8 cellular contexts compared by ENCODE assay signal in genomic region chr9:131530546-131530929, GRCh38. TPM values are rescaled to one million over a fixed set of nuclear protein-coding genes. Genes with fewer than 3 reads are reported as not detected.
DNase-seq lines count a peak whose midpoint lies in the region; ATAC-seq, FAIRE-seq and TF ChIP-seq lines count a peak whose summit lies in the region.

No MANE protein-coding gene starts in this region.

- no peak overlapping the region for H3K27ac ChIP-seq in kidney (ENCODE audit: low read depth in 2 of 2, low read length in 2 of 2)

- peaks cover 7 to 13% of the 10 kb centered on the region in 2 donors for H3K4me1 ChIP-seq in kidney (ENCODE audit: control insufficient read depth in 1 of 2, insufficient read depth in 1 of 2, low read depth in 1 of 2, low read length in 2 of 2)

- FAIRE-seq in kidney (lab: Jason Lieb, UNC), result no peak

- peaks cover 7 to 19% of the 10 kb centered on the region in 2 donors for H3K36me3 ChIP-seq in kidney (ENCODE audit: control insufficient read depth in 1 of 2, insufficient read depth in 2 of 2, low read length in 2 of 2)

- intact Hi-C loops in kidney (cut with DNase I), result no loop called here

- TF ChIP-seq CTCF in astrocyte of the spinal cord (IDR thresholded peaks at IDR 0.05; ENCODE audit: low read depth, low read length) (no peak), kidney (IDR thresholded peaks at IDR 0.05; ENCODE audit: borderline replicate concordance, extremely low read depth, insufficient read depth) (no peak)

- H3K9me3 ChIP-seq in kidney (ENCODE audit: control insufficient read depth in 1 of 2, low read length in 2 of 2), result no peaks in the 10 kb centered on the region

- in situ Hi-C loops in astrocyte of the spinal cord (cut with HindIII; ENCODE audit: low sequenced_read_pairs), result no loop called here

- H3K9ac ChIP-seq in kidney (ENCODE audit: low read length in 2 of 2), result peak overlapping the region; percentile 27 to 82

- peak; percentile 4 for ATAC-seq in stimulated activated naive CD8-positive, alpha-beta T cell treated with anti-CD3 and anti-CD28 coated beads, Interleukin-15, Interleukin-2, amounts not matched to agents 100 U/mL and 50 U/mL, for 24 hours

- DNase-seq in activated T-cell treated with anti-CD3 and anti-CD28 coated beads for 48 hours (ENCODE audit: low read depth) (peak; percentile 15), HCEC 1CT (peak; percentile 6), NCI-H146 (lab: John Stamatoyannopoulos, UW) (peak; percentile 39), astrocyte of the spinal cord (ENCODE audit: low read depth, low spot score) (no peak), kidney (peak; percentile 87), mesenteric fat pad (ENCODE audit: low spot score) (no peak)
- DNase-seq in activated T-cell treated with anti-CD3 and anti-CD28 coated beads, Interleukin-2, amount 50 U/mL, for 1 hour, result no peak
- DNase-seq in stimulated activated naive CD8-positive, alpha-beta T cell treated with anti-CD3 and anti-CD28 coated beads, Interleukin-15, Interleukin-2, amounts not matched to agents 100 U/mL and 50 U/mL, for 24 hours, result peak; percentile 46

- peak overlapping the region; percentile 71 for H3K4me3 ChIP-seq in astrocyte of the spinal cord (ENCODE audit: low read depth, low read length)
- H3K4me3 ChIP-seq in kidney (ENCODE audit: low read length in 2 of 2), result peak overlapping the region; percentile 81 to 87

RNA-seq across cellular contexts. Expression of gene UCK1, which starts 0.5 kb away (rescaled TPM):
- 31.3 TPM for total RNA-seq in kidney
- 34.6 TPM for polyA plus RNA-seq in kidney (ENCODE audit: insufficient read depth, low read depth, low replicate concordance)
- 24.6 TPM for total RNA-seq in mesenteric fat pad

RNA-seq across cellular contexts. Expression of gene PRRT1B, which starts 14.8 kb away (rescaled TPM):
- total RNA-seq in kidney (1.0 TPM), mesenteric fat pad (not detected)
- polyA plus RNA-seq in kidney (ENCODE audit: insufficient read depth, low read depth, low replicate concordance), result not detected

RNA-seq across cellular contexts. Expression of gene POMT1, which starts 27.8 kb away (rescaled TPM):
- total RNA-seq in kidney (36.5 TPM), mesenteric fat pad (17.3 TPM)
- polyA plus RNA-seq in kidney (ENCODE audit: insufficient read depth, low read depth, low replicate concordance), result 32.3 TPM

Comparison
In these comparisons a context has a peak if more than half of its experiments do, and no peak if none do; other contexts are left out.
1. DNase-seq: peak in activated T-cell treated with anti-CD3 and anti-CD28 coated beads for 48 hours (single experiment), HCEC 1CT (single experiment), NCI-H146 (single experiment), kidney (single experiment) and stimulated activated naive CD8-positive, alpha-beta T cell treated with anti-CD3 and anti-CD28 coated beads, Interleukin-15, Interleukin-2, amounts not matched to agents 100 U/mL and 50 U/mL, for 24 hours (single experiment); none in activated T-cell treated with anti-CD3 and anti-CD28 coated beads, Interleukin-2, amount 50 U/mL, for 1 hour (single experiment), astrocyte of the spinal cord (single experiment) and mesenteric fat pad (single experiment).